Comparison of ENCODE assay signal across 8 cellular contexts in the genomic region with DNA sequence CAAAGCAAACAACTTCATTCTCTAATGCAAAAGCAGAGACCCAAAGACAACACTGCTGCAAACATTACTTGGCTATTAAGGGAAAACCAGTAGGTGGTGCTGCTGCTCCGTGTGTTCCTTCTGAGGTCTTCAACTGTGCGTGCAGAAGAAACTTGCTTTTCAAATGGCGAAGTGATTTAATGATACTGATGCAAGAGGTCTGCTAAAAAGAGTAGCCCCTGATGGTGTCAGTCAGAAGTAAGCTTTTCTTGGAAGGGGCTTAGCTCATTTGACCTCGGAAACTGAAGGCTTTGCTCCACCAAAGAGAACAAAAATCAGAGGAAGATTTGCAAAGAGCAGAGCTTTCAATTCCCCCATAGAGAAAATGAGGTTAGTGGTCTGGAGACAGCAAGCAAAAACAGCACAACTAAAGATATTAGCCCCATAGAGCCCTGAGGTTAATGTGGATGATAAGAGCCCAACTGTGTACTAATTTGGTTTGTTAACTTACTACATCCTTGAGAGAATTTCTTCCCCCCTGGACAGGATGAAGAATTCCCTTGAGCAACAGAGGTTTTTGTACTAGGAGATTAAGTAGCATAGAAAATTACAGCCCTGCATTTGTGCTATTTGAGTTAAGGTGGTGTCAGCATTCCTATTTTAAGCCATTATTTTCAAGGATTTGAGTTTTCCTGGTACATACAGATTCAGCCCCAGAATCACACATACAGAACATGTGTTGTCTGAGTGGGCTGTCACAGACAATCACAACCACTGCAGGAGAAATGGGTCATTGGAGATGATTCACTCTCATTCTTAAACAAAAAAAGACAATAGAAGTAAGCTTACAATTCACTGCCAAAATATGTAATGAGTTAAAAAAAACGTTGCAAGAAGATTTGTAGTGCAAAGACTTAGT.
A peak's percentile ranks its signal among the peaks of the same experiment; 100 is the strongest.
DNase-seq lines count a peak whose midpoint lies in the region; ATAC-seq, FAIRE-seq and TF ChIP-seq lines count a peak whose summit lies in the region.

No MANE protein-coding gene starts in this region.

- no peak overlapping the region for H3K27ac Mint-ChIP-seq in WTC11
- H3K27ac Mint-ChIP-seq in memory B cell = no peak overlapping the region

- no peak for TF ChIP-seq POLR2A in GM12891 (IDR thresholded peaks at IDR 0.05; ENCODE audit: low read depth, low read length)

- H3K27me3 Mint-ChIP-seq in WTC11 (ENCODE audit: low read depth) (no peaks in the 10 kb centered on the region), memory B cell (peaks cover 5% of the 10 kb centered on the region)

- H3K4me3 Mint-ChIP-seq in WTC11 (no peak overlapping the region), memory B cell (no peak overlapping the region)

- FAIRE-seq in GM12891 (lab: Jason Lieb, UNC) = peak; percentile 64

- in situ Hi-C loops in ACHN (cut with HindIII; ENCODE audit: low pct_ligation_motif_present, low pct_unique_long_range_greater_than_20kb, low sequenced_read_pairs) = no loop called here

- peak; percentile 84 for TF ChIP-seq CTCF in WTC11 (IDR thresholded peaks at IDR 0.05)

- CTCF ChIA-PET in WTC11 (lab: Charles Lee) = interaction anchor here (0.6 to 1.8 kb wide), 8 partner anchors 9 to 347 kb away, joined by 3 to 17 read pairs (median 4); no protein-coding TSS in a partner anchor

- H3K4me1 Mint-ChIP-seq in WTC11 = peaks cover 38% of the 10 kb centered on the region
- peaks cover 3% of the 10 kb centered on the region for H3K4me1 Mint-ChIP-seq in memory B cell

- H3K36me3 Mint-ChIP-seq in WTC11 (no peaks in the 10 kb centered on the region), memory B cell (no peaks in the 10 kb centered on the region)

- POLR2A ChIA-PET in WTC11 (lab: Charles Lee) = interaction anchor here (0.9 kb wide), 1 partner anchor 15 kb away, joined by 4 read pairs; no protein-coding TSS in a partner anchor

- H3K9me3 Mint-ChIP-seq in WTC11 (peaks cover 6% of the 10 kb centered on the region; the same call in 1 of the 2 replicates), memory B cell (no peaks in the 10 kb centered on the region)

- peak; percentile 54 for DNase-seq in ACHN
- DNase-seq in GM12891 (ENCODE audit: insufficient read length, low spot score) = no peak
- peak; percentile 35 for DNase-seq in NCI-H2081 treated with DMSO at 0.1 percent for 48 hours (lab: John Stamatoyannopoulos, UW)
- peak; percentile 82 for DNase-seq in WTC11 (ENCODE audit: low spot score)
- peak; percentile 43 to 60 for DNase-seq in dermis microvascular lymphatic vessel endothelial cell (ENCODE audit: low read depth in 2 of 2)
- DNase-seq in memory B cell (ENCODE audit: low spot score in 2 of 2) = peak; percentile 1 to 12
- peak; percentile 54 for DNase-seq in stimulated activated naive CD8-positive, alpha-beta T cell treated with anti-CD3 and anti-CD28 coated beads, Interleukin-15, Interleukin-2, amounts not matched to agents 100 U/mL and 50 U/mL, for 24 hours

- ATAC-seq in HG02938 (IDR thresholded peaks at IDR 0.05; ENCODE audit: unreplicated experiment) (peak; percentile 84), WTC11 (peak; percentile 86), memory B cell (ENCODE audit: low read depth) (peak; percentile 44)
- no peak for ATAC-seq in stimulated activated naive CD8-positive, alpha-beta T cell treated with anti-CD3 and anti-CD28 coated beads, Interleukin-15, Interleukin-2, amounts not matched to agents 100 U/mL and 50 U/mL, for 24 hours

TF ChIP-seq in GM12891, 5 proteins besides CTCF, POLR2A, EP300 and RAD21:
- TF ChIP-seq SPI1 (IDR thresholded peaks at IDR 0.05; ENCODE audit: low read depth, low read length) (no peak), POLR2AphosphoS5 (IDR thresholded peaks at IDR 0.05; ENCODE audit: low read depth, low read length) (no peak), TAF1 (IDR thresholded peaks at IDR 0.05; ENCODE audit: low read depth, low read length) (no peak), POU2F2 (IDR thresholded peaks at IDR 0.05; ENCODE audit: low read depth, low read length) (no peak), PAX5 (IDR thresholded peaks at IDR 0.05; ENCODE audit: insufficient read depth, low read length, severe bottlenecking) (no peak)

TF ChIP-seq in WTC11, 78 proteins besides CTCF, POLR2A, EP300 and RAD21:
- TF ChIP-seq SMAD4 (CRISPR knock-in tag; IDR thresholded peaks at IDR 0.05) (no peak), NR2C2 (CRISPR knock-in tag; IDR thresholded peaks at IDR 0.05) (no peak), NFE2L1 (CRISPR knock-in tag; IDR thresholded peaks at IDR 0.05) (no peak), ELF4 (CRISPR knock-in tag; IDR thresholded peaks at IDR 0.05; ENCODE audit: low read depth) (no peak), GABPB1 (CRISPR knock-in tag; IDR thresholded peaks at IDR 0.05) (no peak), MYBL2 (CRISPR knock-in tag; IDR thresholded peaks at IDR 0.05) (no peak)
- TF ChIP-seq, protein P1, sequence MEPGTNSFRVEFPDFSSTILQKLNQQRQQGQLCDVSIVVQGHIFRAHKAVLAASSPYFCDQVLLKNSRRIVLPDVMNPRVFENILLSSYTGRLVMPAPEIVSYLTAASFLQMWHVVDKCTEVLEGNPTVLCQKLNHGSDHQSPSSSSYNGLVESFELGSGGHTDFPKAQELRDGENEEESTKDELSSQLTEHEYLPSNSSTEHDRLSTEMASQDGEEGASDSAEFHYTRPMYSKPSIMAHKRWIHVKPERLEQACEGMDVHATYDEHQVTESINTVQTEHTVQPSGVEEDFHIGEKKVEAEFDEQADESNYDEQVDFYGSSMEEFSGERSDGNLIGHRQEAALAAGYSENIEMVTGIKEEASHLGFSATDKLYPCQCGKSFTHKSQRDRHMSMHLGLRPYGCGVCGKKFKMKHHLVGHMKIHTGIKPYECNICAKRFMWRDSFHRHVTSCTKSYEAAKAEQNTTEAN (CRISPR knock-in tag; IDR thresholded peaks at IDR 0.05) = no peak
- TF ChIP-seq, protein P2, sequence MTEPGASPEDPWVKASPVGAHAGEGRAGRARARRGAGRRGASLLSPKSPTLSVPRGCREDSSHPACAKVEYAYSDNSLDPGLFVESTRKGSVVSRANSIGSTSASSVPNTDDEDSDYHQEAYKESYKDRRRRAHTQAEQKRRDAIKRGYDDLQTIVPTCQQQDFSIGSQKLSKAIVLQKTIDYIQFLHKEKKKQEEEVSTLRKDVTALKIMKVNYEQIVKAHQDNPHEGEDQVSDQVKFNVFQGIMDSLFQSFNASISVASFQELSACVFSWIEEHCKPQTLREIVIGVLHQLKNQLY (CRISPR knock-in tag; IDR thresholded peaks at IDR 0.05) = no peak
- TF ChIP-seq, protein P3, sequence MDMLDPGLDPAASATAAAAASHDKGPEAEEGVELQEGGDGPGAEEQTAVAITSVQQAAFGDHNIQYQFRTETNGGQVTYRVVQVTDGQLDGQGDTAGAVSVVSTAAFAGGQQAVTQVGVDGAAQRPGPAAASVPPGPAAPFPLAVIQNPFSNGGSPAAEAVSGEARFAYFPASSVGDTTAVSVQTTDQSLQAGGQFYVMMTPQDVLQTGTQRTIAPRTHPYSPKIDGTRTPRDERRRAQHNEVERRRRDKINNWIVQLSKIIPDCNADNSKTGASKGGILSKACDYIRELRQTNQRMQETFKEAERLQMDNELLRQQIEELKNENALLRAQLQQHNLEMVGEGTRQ (CRISPR knock-in tag; IDR thresholded peaks at IDR 0.05) = no peak
